Comparison of ENCODE assay signal across 20 cellular contexts in genomic region chr14:95023886-95024285, GRCh38.
DNase-seq lines count a peak whose midpoint lies in the region; ATAC-seq and TF ChIP-seq lines count a peak whose summit lies in the region.
"Had no signal": no experiment of that assay in that cellular context is flagged by ENCODE, and none has a peak within 500 bp of the region (broad histone marks: within the 10 kb centered on the region; RNA-seq: fewer than 3 reads in every experiment).

No MANE protein-coding gene starts in this region.

- no peaks in the 10 kb centered on the region for H3K79me1 ChIP-seq in IMR-90 (ENCODE audit: low read depth in 1 of 2, low read length in 2 of 2)

- H3K56ac ChIP-seq in IMR-90 (ENCODE audit: extremely low read depth, insufficient read depth, low read length): no peak overlapping the region

- H3K14ac ChIP-seq in IMR-90 (replicated peaks; ENCODE audit: low read depth, low read length): no peak overlapping the region

- no peak overlapping the region for H4K5ac ChIP-seq in IMR-90 (ENCODE audit: low read depth, low read length)

- POLR2A ChIA-PET in IMR-90 (lab: Charles Lee; ENCODE audit: unreplicated experiment): no interaction called here

- TF ChIP-seq POLR2A in IMR-90 (IDR thresholded peaks at IDR 0.05; ENCODE audit: low read depth, low read length): no peak

- TF ChIP-seq CTCF in AG10803 (conservative IDR thresholded peaks at IDR 0.05; ENCODE audit: low read length) (no peak), IMR-90 (conservative IDR thresholded peaks at IDR 0.05; ENCODE audit: low read depth, low read length) (no peak)

- peaks cover 2% of the 10 kb centered on the region; the same call in 1 of the 2 replicates for H3K9me3 ChIP-seq in IMR-90 (ENCODE audit: control insufficient read depth, insufficient read depth, low read length)
- H3K9me3 ChIP-seq: Caco-2, SJSA1, uterus had no signal

- H3K4me1 ChIP-seq in IMR-90 (ENCODE audit: control insufficient read depth, insufficient read depth, low read length): no peaks in the 10 kb centered on the region; the same call in 1 of the 2 replicates
- H3K4me1 ChIP-seq: Caco-2, uterus had no signal

- no peak overlapping the region for H3K23ac ChIP-seq in IMR-90 (ENCODE audit: low read depth, low read length)

- no TSS peak for BruUV-seq in IMR-90 (replicated peaks; lab: Mats Ljungman, UMichigan)

- ATAC-seq in IMR-90 (ENCODE audit: low read depth): peak; percentile 53; the same call in 1 of the 2 replicates
- ATAC-seq in GM21367 (IDR thresholded peaks at IDR 0.05; ENCODE audit: unreplicated experiment): no peak
- ATAC-seq in GM19351 (IDR thresholded peaks at IDR 0.05; ENCODE audit: unreplicated experiment): no peak
- ATAC-seq: activated naive CD4-positive, alpha-beta T cell treated with anti-CD3 and anti-CD28 coated beads, Interleukin-2, amount 50 U/mL, for 72 hours; HCT116; naive thymus-derived CD4-positive, alpha-beta T cell had no signal

- H3K27me3 ChIP-seq in IMR-90 (ENCODE audit: control insufficient read depth, insufficient read depth, low read length): no peaks in the 10 kb centered on the region; the same call in 1 of the 2 replicates
- H3K27me3 ChIP-seq: SJSA1, stomach, uterus had no signal

- H3K4me3 ChIP-seq in AG10803 (ENCODE audit: low read length): no peak overlapping the region
- no peak overlapping the region for H3K4me3 ChIP-seq in IMR-90 (ENCODE audit: insufficient read depth, low read depth, low read length)
- H3K4me3 ChIP-seq: SJSA1, stomach, uterus had no signal

- H3K4ac ChIP-seq in IMR-90 (ENCODE audit: low read depth, low read length): no peak overlapping the region

- dilution Hi-C loops in IMR-90 (cut with HindIII; ENCODE audit: low sequenced_read_pairs, unreplicated experiment): no loop called here

- H4K20me1 ChIP-seq in IMR-90 (ENCODE audit: insufficient read depth, low read length): no peaks in the 10 kb centered on the region

- H4K8ac ChIP-seq in IMR-90 (ENCODE audit: low read depth in 2 of 2, low read length in 2 of 2): no peak overlapping the region

- intact Hi-C loops in IMR-90 (cut with micrococcal nuclease): no loop called here

- no peaks in the 10 kb centered on the region for H3K36me3 ChIP-seq in IMR-90 (ENCODE audit: control insufficient read depth, insufficient read depth, low read length)
- H3K36me3 ChIP-seq: SJSA1, stomach, uterus had no signal

- no peak overlapping the region; the same call in 1 of the 2 replicates for H3K18ac ChIP-seq in IMR-90 (ENCODE audit: low read depth, low read length)

- H2BK5ac ChIP-seq in IMR-90 (ENCODE audit: low read depth, low read length, poor library complexity, severe bottlenecking): no peak overlapping the region

- H2BK120ac ChIP-seq in IMR-90 (ENCODE audit: low read depth, low read length): no peak overlapping the region

- in situ Hi-C loops in IMR-90 (cut with MboI; ENCODE audit: low sequenced_read_pairs): no loop called here

- TF ChIP-seq RAD21 in IMR-90 (IDR thresholded peaks at IDR 0.05; ENCODE audit: low read length): no peak

- no peak overlapping the region for H3K9ac ChIP-seq in IMR-90 (ENCODE audit: low read depth, low read length)

- no peak overlapping the region for H3K4me2 ChIP-seq in IMR-90 (ENCODE audit: low read depth, low read length)

- H2BK20ac ChIP-seq in IMR-90 (ENCODE audit: low read depth, low read length): no peak overlapping the region

- DNase-seq in AG10803 (ENCODE audit: low read depth) (peak; percentile 76), IMR-90 (peak; percentile 6), dedifferentiated amniotic fluid mesenchymal stem cell (ENCODE audit: extremely low spot score) (peak; percentile 47), mesenteric fat pad (ENCODE audit: low spot score) (peak; percentile 39), NCI-H446 treated with DMSO at 0.1 percent for 48 hours (lab: John Stamatoyannopoulos, UW) (no peak), cerebellum (ENCODE audit: low spot score) (no peak)
- DNase-seq: activated CD4-positive, alpha-beta T cell treated with anti-CD3 and anti-CD28 coated beads, Interleukin-2, amount 50 U/mL, for 1 hour; activated T-cell treated with anti-CD3 and anti-CD28 coated beads, Interleukin-2, amount 50 U/mL, for 24 hours; Caco-2; foreskin fibroblast; naive thymus-derived CD4-positive, alpha-beta T cell; NCI-H2081; NCI-H526; stomach; uterus had no signal

- CTCF ChIA-PET in IMR-90 (lab: Yijun Ruan, JAX): no interaction called here

- WGBS in IMR-90 (ENCODE audit: extremely low coverage in 2 of 2, insufficient read length in 1 of 2), 2 experiments: 41% methylated on average over 2 of the region's 4 CpGs; no CpG with 5 or more reads in 1 of the 2 experiments

- no peak overlapping the region for H2AFZ ChIP-seq in IMR-90 (replicated peaks; ENCODE audit: low read length, poor library complexity)

- H3K27ac ChIP-seq in IMR-90 (ENCODE audit: insufficient read depth, low read length): no peak overlapping the region; the same call in 1 of the 2 replicates
- H3K27ac ChIP-seq: SJSA1, stomach, uterus had no signal

- no peak overlapping the region for H2AK9ac ChIP-seq in IMR-90 (replicated peaks; ENCODE audit: low read depth, low read length, poor library complexity)

- H3K9me1 ChIP-seq in IMR-90 (ENCODE audit: insufficient read depth, low read length): no peaks in the 10 kb centered on the region

- no peak overlapping the region; the same call in 1 of the 2 replicates for H4K91ac ChIP-seq in IMR-90 (ENCODE audit: insufficient read depth, low read depth, low read length)

- H2AK5ac ChIP-seq in IMR-90 (ENCODE audit: low read depth, low read length): no peak overlapping the region

- H2BK15ac ChIP-seq in IMR-90 (ENCODE audit: low read depth, low read length): no peak overlapping the region

TF ChIP-seq in IMR-90, 13 proteins besides CTCF, POLR2A, EP300 and RAD21:
- 0 out of 2 replicates have a peak, but pooled peaks have one; percentile 48 for TF ChIP-seq CEBPB (IDR thresholded peaks at IDR 0.05; ENCODE audit: low read depth, low read length)
- TF ChIP-seq MAZ (IDR thresholded peaks at IDR 0.05; ENCODE audit: borderline replicate concordance, low read depth, low read length): no peak
- TF ChIP-seq CHD1 (IDR thresholded peaks at IDR 0.05; ENCODE audit: low read depth, low read length): no peak
- no peak for TF ChIP-seq MXI1 (IDR thresholded peaks at IDR 0.05; ENCODE audit: borderline replicate concordance, low read depth, low read length)

Comparison
In these comparisons a context has a peak if more than half of its experiments do, and no peak if none do; other contexts are left out.
1. DNase-seq: peak in AG10803 (single experiment), IMR-90 (single experiment), dedifferentiated amniotic fluid mesenchymal stem cell (single experiment) and mesenteric fat pad (single experiment); none in NCI-H446 treated with DMSO at 0.1 percent for 48 hours (single experiment) and cerebellum (single experiment).